22 cellular contexts compared by ENCODE assay signal in genomic region chr4:79259242-79259641, GRCh38.
A peak's percentile ranks its signal among the peaks of the same experiment; 100 is the strongest.
DNase-seq lines count a peak whose midpoint lies in the region; ATAC-seq and TF ChIP-seq lines count a peak whose summit lies in the region.
"Had no signal": no experiment of that assay in that cellular context is flagged by ENCODE, and none has a peak within 500 bp of the region (broad histone marks: within the 10 kb centered on the region; RNA-seq: fewer than 3 reads in every experiment).

No MANE protein-coding gene starts in this region.

- no peaks in the 10 kb centered on the region for H3K36me3 ChIP-seq in heart left ventricle
- no peaks in the 10 kb centered on the region for H3K36me3 ChIP-seq in osteoblast (ENCODE audit: insufficient read depth, low read length)
- H3K36me3 ChIP-seq in MG63, result no peaks in the 10 kb centered on the region
- H3K36me3 ChIP-seq: BE2C, BLaER1 had no signal

- no peak overlapping the region for H2AFZ ChIP-seq in osteoblast (ENCODE audit: low read length)

- no peak overlapping the region for H3K4me2 ChIP-seq in osteoblast (ENCODE audit: insufficient read depth, low read length)
- H3K4me2 ChIP-seq: BLaER1 had no signal

- 62 to 82% (median 76%) methylated on average over 2 of the region's 2 CpGs for WGBS in heart left ventricle, 4 donors

- H3K27me3 ChIP-seq in heart left ventricle (no peaks in the 10 kb centered on the region), osteoblast (ENCODE audit: insufficient read depth, low read length) (no peaks in the 10 kb centered on the region), MG63 (no peaks in the 10 kb centered on the region)
- H3K27me3 ChIP-seq: BE2C, BLaER1 had no signal

- H3K4me3 ChIP-seq in heart left ventricle (no peak overlapping the region), osteoblast (ENCODE audit: insufficient read depth, low read length) (no peak overlapping the region), MG63 (no peak overlapping the region)
- H3K4me3 ChIP-seq: BLaER1, GM12878 had no signal

- H3K27ac ChIP-seq in heart left ventricle (no peak overlapping the region), osteoblast (ENCODE audit: low read depth, low read length) (no peak overlapping the region)
- H3K27ac ChIP-seq: BLaER1 had no signal

- no peaks in the 10 kb centered on the region for H3K79me2 ChIP-seq in osteoblast (ENCODE audit: insufficient read depth, low read length)

- H3K9me3 ChIP-seq in heart left ventricle, result no peaks in the 10 kb centered on the region
- H3K9me3 ChIP-seq in osteoblast (ENCODE audit: low read depth, low read length), result no peaks in the 10 kb centered on the region
- H3K9me3 ChIP-seq in MG63, result no peaks in the 10 kb centered on the region
- H3K9me3 ChIP-seq: BE2C had no signal

- peak; percentile 33 for ATAC-seq in left ventricle myocardium superior
- no peak for ATAC-seq in heart left ventricle
- ATAC-seq: GM12878 had no signal

- TF ChIP-seq CTCF in heart left ventricle (IDR thresholded peaks at IDR 0.05) (no peak), osteoblast (IDR thresholded peaks at IDR 0.05; ENCODE audit: extremely low read depth, low read depth, low read length) (no peak)

- intact Hi-C loops in left ventricle myocardium superior (cut with micrococcal nuclease), result no loop called here
- intact Hi-C loops in heart left ventricle (cut with DNase I), result no loop called here

- DNase-seq in left ventricle myocardium superior (no peak), heart left ventricle (no peak), myocyte (ENCODE audit: low read depth) (peak; percentile 5), osteoblast (ENCODE audit: insufficient read length, low spot score, missing footprints) (peak; percentile 27), NCI-H345 (lab: John Stamatoyannopoulos, UW) (no peak), MG63 (no peak)
- DNase-seq: 8988T; ACHN; BE2C; C1 segment of cervical spinal cord; CD4-positive, alpha-beta memory T cell; CD4-positive, CD25-positive, alpha-beta regulatory T cell; CD8-positive, alpha-beta memory T cell; COR-L47; DMS 273 treated with DMSO at 0.1 percent for 48 hours; DMS153; DMS79; DND-41; EL; GDM1 had no signal

- TF ChIP-seq POLR2A in heart left ventricle (IDR thresholded peaks at IDR 0.05), result no peak

- no peaks in the 10 kb centered on the region for H4K20me1 ChIP-seq in osteoblast (ENCODE audit: insufficient read depth, low read length)
- H4K20me1 ChIP-seq: BLaER1 had no signal

- H3K4me1 ChIP-seq in heart left ventricle (no peaks in the 10 kb centered on the region), osteoblast (ENCODE audit: insufficient read depth, low read length) (no peaks in the 10 kb centered on the region)
- H3K4me1 ChIP-seq: BLaER1 had no signal

Comparison
In these comparisons a context has a peak if more than half of its experiments do, and no peak if none do; other contexts are left out.
1. DNase-seq: peak in myocyte (single experiment) and osteoblast (single experiment); none in left ventricle myocardium superior (single experiment), heart left ventricle (0 of 5), NCI-H345 (single experiment) and MG63 (single experiment).